Comparison of ENCODE assay signal across 22 cellular contexts in the genomic region with DNA sequence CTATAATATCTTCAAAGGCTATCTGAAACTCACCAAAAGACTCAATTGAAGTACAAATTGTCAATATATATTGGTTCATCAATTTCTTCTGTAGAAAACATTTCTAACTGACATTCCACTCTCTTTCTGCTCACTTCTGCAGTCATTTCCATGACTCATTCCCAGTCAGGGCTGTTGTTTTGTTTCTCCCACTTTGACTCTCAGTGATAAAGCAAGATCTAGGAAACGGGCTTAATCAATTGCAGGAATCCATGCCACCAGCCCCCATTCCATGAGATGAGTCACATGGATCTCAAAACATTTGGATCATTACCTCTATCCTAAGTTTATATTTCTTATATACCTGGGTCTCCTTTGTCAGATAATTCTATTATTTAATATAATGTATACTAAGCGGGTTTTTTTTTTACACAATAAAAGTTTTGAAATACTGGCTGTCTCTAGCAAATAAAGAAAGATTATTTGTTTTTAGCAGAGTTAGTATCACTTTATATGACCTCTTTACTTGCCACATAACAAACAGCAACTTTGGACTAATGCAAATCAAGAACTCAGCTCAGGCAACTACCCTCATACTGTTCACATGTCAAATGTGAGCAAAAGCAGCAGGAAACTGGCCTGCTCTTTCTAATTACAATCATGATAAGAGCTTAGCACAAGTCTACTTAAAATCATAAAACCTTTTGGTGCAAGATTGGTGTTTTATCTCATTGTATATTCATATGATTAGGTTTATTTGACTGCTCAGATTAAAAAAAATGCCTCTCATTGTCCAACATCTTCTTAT.
DNase-seq lines count a peak whose midpoint lies in the region; TF ChIP-seq lines count a peak whose summit lies in the region.
"Had no signal": no experiment of that assay in that cellular context is flagged by ENCODE, and none has a peak within 500 bp of the region (broad histone marks: within the 10 kb centered on the region; RNA-seq: fewer than 3 reads in every experiment).

No MANE protein-coding gene starts in this region.

- no peak overlapping the region for H3K56ac ChIP-seq in mesendoderm (ENCODE audit: low read length)

- 20 to 26% methylated on average over 2 of the region's 2 CpGs for WGBS in GM23248 (ENCODE audit: low coverage in 1 of 2, low lambda C conversion rate in 2 of 2, missing lambda C conversion rate in 2 of 2), 2 experiments
- WGBS in mesendoderm (ENCODE audit: extremely low coverage, insufficient coverage, low lambda C conversion rate): no CpG with 5 or more reads among the region's 2 CpGs

- H3F3A ChIP-seq in GM23248 (ENCODE audit: insufficient read depth): no peaks in the 10 kb centered on the region

- H3K27ac ChIP-seq in GM23248: no peak overlapping the region
- no peak overlapping the region for H3K27ac ChIP-seq in mesendoderm (ENCODE audit: low read depth, low read length)
- H3K27ac ChIP-seq in substantia nigra (ENCODE audit: low read depth, low read length, poor library complexity, severe bottlenecking): no peak overlapping the region
- H3K27ac ChIP-seq: esophagus squamous epithelium, KMS-11, vagina had no signal

- no peak overlapping the region for H4K8ac ChIP-seq in mesendoderm (ENCODE audit: low read depth, low read length)

- H3K36me3 ChIP-seq in GM23248 (ENCODE audit: low read depth) (no peaks in the 10 kb centered on the region), adipocyte (ENCODE audit: control insufficient read depth, insufficient read depth, low read length, severe bottlenecking) (no peaks in the 10 kb centered on the region), mesendoderm (ENCODE audit: control insufficient read depth, insufficient read depth, low read length) (no peaks in the 10 kb centered on the region)
- H3K36me3 ChIP-seq: esophagus squamous epithelium, vagina had no signal

- H3K79me1 ChIP-seq in mesendoderm (ENCODE audit: low read length): no peaks in the 10 kb centered on the region

- no peak overlapping the region for H3K4me3 ChIP-seq in GM23248
- no peak overlapping the region for H3K4me3 ChIP-seq in adipocyte (ENCODE audit: low read length)
- H3K4me3 ChIP-seq in fibroblast of mammary gland (ENCODE audit: control insufficient read depth, low read depth, low read length): no peak overlapping the region
- no peak overlapping the region for H3K4me3 ChIP-seq in mesendoderm (ENCODE audit: low read length)
- H3K4me3 ChIP-seq: esophagus squamous epithelium, vagina had no signal

- no peak overlapping the region for H2BK5ac ChIP-seq in mesendoderm (ENCODE audit: low read length)

- H4K20me1 ChIP-seq in GM23248 (ENCODE audit: insufficient read depth): no peaks in the 10 kb centered on the region

- no peak overlapping the region for H3K18ac ChIP-seq in mesendoderm (ENCODE audit: low read length)

- H3K9me3 ChIP-seq in GM23248 (ENCODE audit: low read depth) (no peaks in the 10 kb centered on the region), adipocyte (ENCODE audit: control insufficient read depth, low read length) (no peaks in the 10 kb centered on the region)
- H3K9me3 ChIP-seq: esophagus squamous epithelium, vagina had no signal

- H2AK5ac ChIP-seq in mesendoderm (ENCODE audit: low read length): no peak overlapping the region

- H2BK120ac ChIP-seq in mesendoderm (ENCODE audit: low read depth, low read length): no peak overlapping the region

- H2AFZ ChIP-seq in GM23248: no peak overlapping the region

- no peak overlapping the region for H3K23ac ChIP-seq in mesendoderm (ENCODE audit: low read length)

- H3K4me2 ChIP-seq in GM23248 (ENCODE audit: unreplicated experiment): no peak overlapping the region
- H3K4me2 ChIP-seq in mesendoderm (ENCODE audit: low read length): no peak overlapping the region
- H3K4me2 ChIP-seq: KMS-11 had no signal

- in situ Hi-C loops in GM23248 (cut with MboI): no loop called here

- H4K5ac ChIP-seq in mesendoderm (ENCODE audit: low read length): no peak overlapping the region

- H3K4ac ChIP-seq in mesendoderm (ENCODE audit: low read depth, low read length): no peak overlapping the region

- no peak overlapping the region for H2BK15ac ChIP-seq in mesendoderm (replicated peaks; ENCODE audit: low read depth)

- DNase-seq in GM23248 (peak; percentile 6), adipocyte (ENCODE audit: low read depth) (peak; percentile 50), fibroblast of mammary gland (ENCODE audit: low read depth) (peak; percentile 6), mesendoderm (peak; percentile 77), hypothalamus (lab: John Stamatoyannopoulos, UW) (no peak), NCI-H2227 treated with DMSO at 0.1 percent for 48 hours (lab: John Stamatoyannopoulos, UW) (no peak), substantia nigra (lab: John Stamatoyannopoulos, UW) (no peak), GOT3 (lab: John Stamatoyannopoulos, UW) (no peak)
- DNase-seq: ACHN; activated CD4-positive, alpha-beta T cell treated with anti-CD3 and anti-CD28 coated beads, Interleukin-2, amount 10 ng/mL, durations not matched to agents 7 days and 5 days; DMS53; effector CD4-positive, alpha-beta T cell; esophagus squamous epithelium; head of caudate nucleus; kidney; naive B cell; NCI-H2029; NCI-H446; right cardiac atrium; SIG-M5 had no signal

- no peaks in the 10 kb centered on the region for H3K4me1 ChIP-seq in GM23248 (ENCODE audit: insufficient read depth)
- no peaks in the 10 kb centered on the region for H3K4me1 ChIP-seq in adipocyte (ENCODE audit: control insufficient read depth, insufficient read depth, low read length)
- no peaks in the 10 kb centered on the region for H3K4me1 ChIP-seq in mesendoderm (ENCODE audit: control insufficient read depth, low read depth, low read length)
- H3K4me1 ChIP-seq: esophagus squamous epithelium, vagina had no signal

- H3K9ac ChIP-seq in GM23248: no peak overlapping the region
- H3K9ac ChIP-seq in adipocyte (ENCODE audit: low read length): no peak overlapping the region
- H3K9ac ChIP-seq in mesendoderm (ENCODE audit: low read length): no peak overlapping the region
- H3K9ac ChIP-seq: KMS-11 had no signal

- H3K79me2 ChIP-seq in GM23248 (ENCODE audit: insufficient read depth) (no peaks in the 10 kb centered on the region), mesendoderm (ENCODE audit: control insufficient read depth, insufficient read depth, low read length) (no peaks in the 10 kb centered on the region)

- no peaks in the 10 kb centered on the region for H3K9me2 ChIP-seq in GM23248 (ENCODE audit: insufficient read depth)

- TF ChIP-seq CTCF in fibroblast of mammary gland (conservative IDR thresholded peaks at IDR 0.05; ENCODE audit: control insufficient read depth, insufficient read depth, low read depth, low read length): no peak

- H3K27me3 ChIP-seq in GM23248 (replicated peaks; ENCODE audit: insufficient read depth): no peaks in the 10 kb centered on the region; the same call in 1 of the 2 replicates
- H3K27me3 ChIP-seq in adipocyte (replicated peaks; ENCODE audit: control insufficient read depth, insufficient read depth, low read length): no peaks in the 10 kb centered on the region
- no peaks in the 10 kb centered on the region for H3K27me3 ChIP-seq in mesendoderm (ENCODE audit: insufficient read depth, low read length, poor library complexity)
- H3K27me3 ChIP-seq: esophagus squamous epithelium, vagina had no signal

Comparison
In these comparisons a context has a peak if more than half of its experiments do, and no peak if none do; other contexts are left out.
1. DNase-seq: peak in GM23248 (single experiment), adipocyte (single experiment), fibroblast of mammary gland (single experiment) and mesendoderm (single experiment); none in hypothalamus (0 of 51), NCI-H2227 treated with DMSO at 0.1 percent for 48 hours (single experiment), substantia nigra (0 of 49) and GOT3 (single experiment).